In the genomic region with DNA sequence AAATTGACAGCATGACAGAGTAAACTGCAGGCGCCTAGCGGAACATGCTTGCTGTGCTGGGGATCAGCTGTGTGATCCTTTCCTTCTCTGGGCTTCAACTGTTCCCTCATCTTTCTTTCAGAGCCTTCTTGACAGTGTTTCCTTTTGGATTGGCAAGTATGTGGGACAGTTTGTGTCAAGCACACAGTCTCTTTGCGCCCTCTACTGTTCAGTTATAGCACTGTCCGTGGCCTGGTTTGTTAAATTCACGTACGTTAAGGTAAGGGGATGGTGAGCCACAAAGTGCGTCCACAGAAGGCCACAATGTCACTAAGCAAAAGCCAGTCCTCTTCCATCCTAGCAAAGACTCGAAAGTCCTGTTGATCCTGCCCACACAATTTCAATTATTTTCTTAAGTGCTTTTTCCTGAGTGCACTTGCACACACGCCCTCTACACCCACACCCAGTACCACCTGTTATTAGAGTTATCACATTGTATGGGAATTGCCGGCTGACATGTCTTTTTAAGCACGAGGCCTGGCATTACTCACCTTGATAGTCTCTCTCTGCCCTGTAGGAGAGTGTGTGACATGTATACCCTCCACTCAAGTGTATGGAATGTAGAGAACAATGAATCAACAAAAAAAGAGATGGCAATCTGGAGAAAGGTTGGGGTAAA, we compare ENCODE assay signal across 8 cellular contexts. TPM values are rescaled to one million over a fixed set of nuclear protein-coding genes. Genes with fewer than 3 reads are reported as not detected.
A peak's percentile ranks its signal among the peaks of the same experiment; 100 is the strongest.
DNase-seq lines count a peak whose midpoint lies in the region; ATAC-seq and TF ChIP-seq lines count a peak whose summit lies in the region.

No MANE protein-coding gene starts in this region.

- no peak overlapping the region for H4K91ac ChIP-seq in H9 (ENCODE audit: insufficient read length, low read depth, low read length)

- H3K23ac ChIP-seq in H9 (ENCODE audit: insufficient read length, low read depth, low read length), result no peak overlapping the region

- no peak overlapping the region for H2AK5ac ChIP-seq in H9 (ENCODE audit: insufficient read length, low read length)

- no peak overlapping the region for H3K4me3 Mint-ChIP-seq in H9

- H3K23me2 ChIP-seq in H9 (ENCODE audit: insufficient read length, low read depth, low read length, poor library complexity, severe bottlenecking), result no peaks in the 10 kb centered on the region

- no peak overlapping the region for H3K4ac ChIP-seq in H9 (ENCODE audit: low read depth, low read length)

- H3K56ac ChIP-seq in H9 (ENCODE audit: insufficient read length, low read depth, low read length), result no peak overlapping the region

- no peaks in the 10 kb centered on the region for H3K9me3 ChIP-seq in H9 (ENCODE audit: control insufficient read depth, low read depth, low read length)
- H3K9me3 ChIP-seq in MG63, result no peaks in the 10 kb centered on the region

- H2BK120ac ChIP-seq in H9 (ENCODE audit: low read depth, low read length, poor library complexity, severe bottlenecking), result no peak overlapping the region

- WGBS in H9 (ENCODE audit: extremely low coverage, insufficient read length, low lambda C conversion rate), result no CpG with 5 or more reads among the region's 11 CpGs

- H4K8ac ChIP-seq in H9 (replicated peaks; ENCODE audit: insufficient read length, low read depth, low read length), result no peak overlapping the region

- peaks cover 2% of the 10 kb centered on the region for H3K27me3 Mint-ChIP-seq in H9 (ENCODE audit: low read depth)

- H3K36me3 Mint-ChIP-seq in H9 (ENCODE audit: insufficient read depth in 1 of 3, low read depth in 3 of 3), result no peaks in the 10 kb centered on the region

- no peak overlapping the region for H3K27ac ChIP-seq in H9 (ENCODE audit: insufficient read length, low read depth, low read length)

- H2AFZ ChIP-seq in H9 (ENCODE audit: low read length), result no peak overlapping the region

- no peak overlapping the region for H3K4me2 ChIP-seq in H9 (ENCODE audit: insufficient read depth, insufficient read length, low read length)

- H3K9me3 Mint-ChIP-seq in H9, result no peaks in the 10 kb centered on the region

- H2BK20ac ChIP-seq in H9 (ENCODE audit: low read depth, low read length, poor library complexity, severe bottlenecking), result no peak overlapping the region

- H3K79me2 ChIP-seq in H9 (ENCODE audit: insufficient read depth, low read length), result no peaks in the 10 kb centered on the region

- peaks cover 7 to 9% of the 10 kb centered on the region in 2 experiments for H3K4me1 Mint-ChIP-seq in H9

- H3K27ac Mint-ChIP-seq in H9, result no peak overlapping the region

- no peak overlapping the region for H2BK12ac ChIP-seq in H9 (ENCODE audit: insufficient read length, low read depth, low read length)

- peak; percentile 90 for TF ChIP-seq CTCF in H9 (conservative IDR thresholded peaks at IDR 0.05)

- H3K79me1 ChIP-seq in H9 (ENCODE audit: insufficient read depth, low read depth, low read length, poor library complexity, severe bottlenecking), result no peaks in the 10 kb centered on the region

- no peak overlapping the region for H3K4me3 ChIP-seq in MG63

- peak; percentile 85 for ATAC-seq in left lobe of liver

- H3K9ac ChIP-seq in H9 (ENCODE audit: extremely low read depth, insufficient read length, low read length), result no peak overlapping the region

- H2BK15ac ChIP-seq in H9 (ENCODE audit: low read depth, low read length), result no peak overlapping the region

- DNase-seq in stimulated activated CD4-positive, alpha-beta T cell treated with anti-CD3 and anti-CD28 coated beads, Interleukin-12 subunit alpha, Interleukin-12 subunit beta, amount 100 ng/mL, for 4 hours, result peak; percentile 3
- no peak for DNase-seq in stimulated activated CD4-positive, alpha-beta T cell treated with anti-CD3 and anti-CD28 coated beads, Interleukin-4, amount 100 ng/mL, for 4 hours
- DNase-seq in H9, result peak; percentile 77
- DNase-seq in MG63, result peak; percentile 35
- peak; percentile 73 for DNase-seq in RPMI7951 (ENCODE audit: low read depth)
- DNase-seq in cerebellar cortex (ENCODE audit: low spot score), result peak; percentile 75
- peak; percentile 68 for DNase-seq in left lobe of liver (ENCODE audit: low spot score)
- DNase-seq in stimulated activated CD8-positive, alpha-beta memory T cell treated with anti-CD3 and anti-CD28 coated beads, Interleukin-4, amount 100 ng/mL, for 48 hours, result peak; percentile 68

- no peak overlapping the region for H3K14ac ChIP-seq in H9 (ENCODE audit: insufficient read depth, low read length)

- no peak overlapping the region for H4K5ac ChIP-seq in H9 (ENCODE audit: insufficient read length, low read depth, low read length)

- no peaks in the 10 kb centered on the region for H3K4me1 ChIP-seq in H9 (ENCODE audit: insufficient read depth, low read length)

- H2BK5ac ChIP-seq in H9 (ENCODE audit: insufficient read length, low read length), result no peak overlapping the region

- H3T11ph ChIP-seq in H9 (ENCODE audit: low read length), result no peak overlapping the region

- H3K36me3 ChIP-seq in MG63, result no peaks in the 10 kb centered on the region

- H4K20me1 ChIP-seq in H9 (ENCODE audit: control insufficient read depth, insufficient read depth, insufficient read length), result no peaks in the 10 kb centered on the region

- H3K18ac ChIP-seq in H9 (ENCODE audit: insufficient read length, low read depth, low read length), result no peak overlapping the region

- H3K27me3 ChIP-seq in H9 (ENCODE audit: insufficient read depth, low read length) (no peaks in the 10 kb centered on the region), MG63 (no peaks in the 10 kb centered on the region)

RNA-seq across cellular contexts. Expression of gene PTPN3, which starts 22.5 kb away (rescaled TPM):
- total RNA-seq in H9 (2021), result 2.2 and 2.6 TPM in 2 replicates
- 1.7 and 2.8 TPM in 2 replicates for total RNA-seq in MG63 (2014; rRNA removed; shearing (Covaris generic); ENCODE audit: low replicate concordance)
- total RNA-seq in RPMI7951 (2014; rRNA removed; shearing (Covaris generic)), result 1.6 TPM in 2 replicates
- total RNA-seq in left lobe of liver, result 14.3 TPM

Comparison
In these comparisons a context has a peak if more than half of its experiments do, and no peak if none do; other contexts are left out.
1. DNase-seq: peak in stimulated activated CD4-positive, alpha-beta T cell treated with anti-CD3 and anti-CD28 coated beads, Interleukin-12 subunit alpha, Interleukin-12 subunit beta, amount 100 ng/mL, for 4 hours (single experiment), H9 (single experiment), MG63 (single experiment), RPMI7951 (single experiment), cerebellar cortex (single experiment), left lobe of liver (single experiment) and stimulated activated CD8-positive, alpha-beta memory T cell treated with anti-CD3 and anti-CD28 coated beads, Interleukin-4, amount 100 ng/mL, for 48 hours (single experiment); none in stimulated activated CD4-positive, alpha-beta T cell treated with anti-CD3 and anti-CD28 coated beads, Interleukin-4, amount 100 ng/mL, for 4 hours (0 of 2).